In genomic region chr11:15519911-15520310, GRCh38 we compare ENCODE assay signal across 23 cellular contexts.
DNase-seq lines count a peak whose midpoint lies in the region; ATAC-seq, FAIRE-seq and TF ChIP-seq lines count a peak whose summit lies in the region.
"Had no signal": no experiment of that assay in that cellular context is flagged by ENCODE, and none has a peak within 500 bp of the region (broad histone marks: within the 10 kb centered on the region; RNA-seq: fewer than 3 reads in every experiment).

No MANE protein-coding gene starts in this region.

- no peak overlapping the region for H3K56ac ChIP-seq in H1 (replicated peaks; ENCODE audit: insufficient read length, low read depth, low read length)

- H3K27me3 ChIP-seq in GM23338 (ENCODE audit: insufficient read depth) (no peaks in the 10 kb centered on the region), OCI-LY3 (ENCODE audit: low read depth, low read length) (0 out of 2 replicates have a peak, but pooled peaks cover 4% of the 10 kb centered on the region), H1 (replicated peaks in 1 of 4; ENCODE audit: control insufficient read depth in 3 of 4, extremely low read depth in 1 of 4, insufficient read depth in 3 of 4, low read length in 3 of 4) (no peaks in the 10 kb centered on the region)
- H3K27me3 ChIP-seq: BE2C; BLaER1 treated with 17β-estradiol and CSF1 and Interleukin-3, amounts not matched to agents 10 nM and 100 nM had no signal

- H3K9me3 Mint-ChIP-seq in GM23338, result peaks cover 2% of the 10 kb centered on the region; the same call in 2 of the 3 replicates

- no peak overlapping the region for H3K4ac ChIP-seq in H1 (replicated peaks; ENCODE audit: insufficient read length, low read depth, low read length)

- peaks cover 3% of the 10 kb centered on the region; the same call in 1 of the 2 replicates for H3K4me1 ChIP-seq in GM23338 (ENCODE audit: insufficient read depth)
- peaks cover 24% of the 10 kb centered on the region for H3K4me1 ChIP-seq in OCI-LY3 (ENCODE audit: low read length)
- peaks cover 0 to 2% (median 0%) of the 10 kb centered on the region in 4 experiments; a peak in 1 of 7 replicates for H3K4me1 ChIP-seq in H1 (replicated peaks in 1 of 4; ENCODE audit: control insufficient read depth in 3 of 4, insufficient read depth in 4 of 4, low read length in 3 of 4)
- H3K4me1 ChIP-seq: BE2C had no signal

- H3K36me3 Mint-ChIP-seq in GM23338 (ENCODE audit: low read depth), result peaks cover 2% of the 10 kb centered on the region; the same call in 1 of the 3 replicates
- H3K36me3 Mint-ChIP-seq: CD14-positive monocyte; CD8-positive, alpha-beta memory T cell had no signal

- no peak overlapping the region for H4K91ac ChIP-seq in H1 (replicated peaks; ENCODE audit: insufficient read length, low read length)

- intact Hi-C loops in posterior vena cava (cut with DNase I), result no loop called here

- H3K27me3 Mint-ChIP-seq in GM23338 (ENCODE audit: insufficient read depth, low read depth, poor library complexity), result no peaks in the 10 kb centered on the region
- H3K27me3 Mint-ChIP-seq: CD8-positive, alpha-beta memory T cell had no signal

- no peaks in the 10 kb centered on the region for H3F3A ChIP-seq in GM23338 (replicated peaks; ENCODE audit: low read depth)

- H3K18ac ChIP-seq in H1 (ENCODE audit: extremely low read depth, low read length), result no peak overlapping the region

- H2BK120ac ChIP-seq in H1 (replicated peaks; ENCODE audit: low read depth, low read length), result no peak overlapping the region

- H2BK5ac ChIP-seq in H1 (ENCODE audit: low read depth, low read length), result no peak overlapping the region

- H3K4me1 Mint-ChIP-seq in GM23338, result peaks cover 8% of the 10 kb centered on the region; the same call in 2 of the 3 replicates
- H3K4me1 Mint-ChIP-seq: CD14-positive monocyte; CD8-positive, alpha-beta memory T cell had no signal

- H4K5ac ChIP-seq in H1 (ENCODE audit: insufficient read length, low read depth, low read length), result no peak overlapping the region

- no peak overlapping the region; the same call in 1 of the 2 replicates for H2BK20ac ChIP-seq in H1 (ENCODE audit: low read length)

- POLR2A ChIA-PET in H1 (lab: Charles Lee; ENCODE audit: partially characterized antibody), result interaction anchor here (1.0 kb wide), 1 partner anchor 74 kb away, joined by 3 read pairs; no protein-coding TSS in a partner anchor

- no peaks in the 10 kb centered on the region for H3K79me1 ChIP-seq in H1 (ENCODE audit: low read depth, low read length)

- H3K14ac ChIP-seq in H1 (ENCODE audit: insufficient read length), result no peak overlapping the region

- no peak overlapping the region for H3K27ac ChIP-seq in GM23338 (ENCODE audit: low read depth)
- H3K27ac ChIP-seq in OCI-LY3 (ENCODE audit: low read length), result no peak overlapping the region
- H3K27ac ChIP-seq in H1 (ENCODE audit: low read depth, low read length), result no peak overlapping the region
- H3K27ac ChIP-seq: 22Rv1; BLaER1 treated with 17β-estradiol and CSF1 and Interleukin-3, amounts not matched to agents 10 nM and 100 nM had no signal

- H2AK5ac ChIP-seq in H1 (ENCODE audit: low read depth, low read length), result no peak overlapping the region

- peak overlapping the region; percentile 70; the same call in 1 of the 2 replicates for H2AFZ ChIP-seq in GM23338
- no peak overlapping the region for H2AFZ ChIP-seq in OCI-LY3 (ENCODE audit: low read depth, low read length)
- peak overlapping the region; percentile 97 for H2AFZ ChIP-seq in H1 (ENCODE audit: low read length)

- no peaks in the 10 kb centered on the region for H3K9me2 ChIP-seq in GM23338 (ENCODE audit: insufficient read depth)

- H3K79me2 ChIP-seq in GM23338 (replicated peaks; ENCODE audit: insufficient read depth), result no peaks in the 10 kb centered on the region
- no peaks in the 10 kb centered on the region for H3K79me2 ChIP-seq in OCI-LY3 (ENCODE audit: low read length)
- H3K79me2 ChIP-seq in H1 (ENCODE audit: control insufficient read depth in 1 of 2, insufficient read depth in 2 of 2, low read length in 2 of 2), result no peaks in the 10 kb centered on the region

- ATAC-seq in GM23338, result peak; percentile 43
- ATAC-seq: HCT116 had no signal

- H4K20me1 ChIP-seq in GM23338 (replicated peaks; ENCODE audit: insufficient read depth), result no peaks in the 10 kb centered on the region
- H4K20me1 ChIP-seq in OCI-LY3 (ENCODE audit: insufficient read depth, low read length), result peaks cover 3% of the 10 kb centered on the region; the same call in 1 of the 2 replicates
- H4K20me1 ChIP-seq in H1 (replicated peaks in 1 of 2; ENCODE audit: control insufficient read depth in 1 of 2, insufficient read depth in 2 of 2, low read length in 2 of 2), result no peaks in the 10 kb centered on the region
- H4K20me1 ChIP-seq: BLaER1 treated with 17β-estradiol and CSF1 and Interleukin-3, amounts not matched to agents 10 nM and 100 nM had no signal

- no peak for TF ChIP-seq CTCF in GM23338 (conservative IDR thresholded peaks at IDR 0.05; ENCODE audit: low read depth in 2 of 2)
- no peak for TF ChIP-seq CTCF in OCI-LY3 (IDR thresholded peaks at IDR 0.05; ENCODE audit: low read depth, low read length)
- no peak for TF ChIP-seq CTCF in H1 (IDR thresholded peaks at IDR 0.05; ENCODE audit: control extremely low read depth in 1 of 3, insufficient read depth in 1 of 3, low read depth in 1 of 3, low read length in 3 of 3)

- H4K8ac ChIP-seq in H1 (ENCODE audit: extremely low read depth, insufficient read depth, low read length), result no peak overlapping the region

- H3K23ac ChIP-seq in H1 (ENCODE audit: insufficient read length), result no peak overlapping the region

- H3K9ac ChIP-seq in OCI-LY3 (ENCODE audit: low read length) (no peak overlapping the region), H1 (replicated peaks in 1 of 4; ENCODE audit: extremely low read depth in 1 of 4, low read depth in 3 of 4, low read length in 3 of 4) (no peak overlapping the region)
- H3K9ac ChIP-seq: BLaER1 treated with 17β-estradiol and CSF1 and Interleukin-3, amounts not matched to agents 10 nM and 100 nM had no signal

- TF ChIP-seq POLR2A in H1 (IDR thresholded peaks at IDR 0.05; ENCODE audit: control extremely low read depth in 1 of 2, low read depth in 2 of 2, low read length in 2 of 2), result no peak

- DNase-seq in ELF-1 (ENCODE audit: low read depth, low spot score) (peak; percentile 22), GM23338 (ENCODE audit: low spot score) (no peak), H1 (ENCODE audit: low read depth in 1 of 2, low spot score in 2 of 2) (no peak), nucleus accumbens (lab: John Stamatoyannopoulos, UW) (no peak), posterior vena cava (ENCODE audit: low spot score) (no peak), medulla oblongata (ENCODE audit: extremely low spot score) (no peak), Ammon's horn (ENCODE audit: low spot score) (no peak)
- DNase-seq: BE2C; CD4-positive, alpha-beta T cell; CD8-positive, alpha-beta memory T cell; DMS 273 treated with DMSO at 0.1 percent for 48 hours; DMS79; EL; GF-D8; GOT3; H7 had no signal

- H2BK12ac ChIP-seq in H1 (ENCODE audit: low read depth, low read length), result no peak overlapping the region

- H3K4me3 ChIP-seq in GM23338, result no peak overlapping the region
- H3K4me3 ChIP-seq in OCI-LY3 (ENCODE audit: low read length), result no peak overlapping the region
- H3K4me3 ChIP-seq in H1 (ENCODE audit: extremely low read depth in 1 of 4, insufficient read depth in 2 of 4, low read depth in 3 of 4, low read length in 4 of 4), result no peak overlapping the region
- H3K4me3 ChIP-seq: BLaER1 treated with 17β-estradiol and CSF1 and Interleukin-3, amounts not matched to agents 10 nM and 100 nM had no signal

- H3K23me2 ChIP-seq in H1 (ENCODE audit: low read depth, low read length), result no peaks in the 10 kb centered on the region; the same call in 1 of the 2 replicates

- H3K4me3 Mint-ChIP-seq in GM23338, result no peak overlapping the region
- H3K4me3 Mint-ChIP-seq: CD14-positive monocyte; CD4-positive, alpha-beta T cell; CD8-positive, alpha-beta memory T cell had no signal

- WGBS in H1 (ENCODE audit: extremely low coverage in 1 of 2, insufficient coverage in 1 of 2, insufficient read length in 1 of 2, insufficient replicate concordance in 2 of 2, low coverage in 1 of 2, low lambda C conversion rate in 2 of 2, missing lambda C conversion rate in 1 of 2), 2 experiments, result 70% methylated on average over 2 of the region's 2 CpGs; no CpG with 5 or more reads in 1 of the 2 experiments

- no peak for TF ChIP-seq EP300 in H1 (IDR thresholded peaks at IDR 0.05; ENCODE audit: borderline replicate concordance in 1 of 2, low read depth in 2 of 2, low read length in 2 of 2)

- CTCF ChIA-PET in H1 (lab: Charles Lee; ENCODE audit: partially characterized antibody), result no interaction called here

- H3K4me2 ChIP-seq in GM23338, result no peak overlapping the region
- H3K4me2 ChIP-seq in OCI-LY3 (ENCODE audit: low read length), result peak overlapping the region; percentile 42
- H3K4me2 ChIP-seq in H1 (ENCODE audit: insufficient read depth in 1 of 2, low read depth in 2 of 2, low read length in 2 of 2), result peak overlapping the region in 1 of 2 experiments; percentile 16; a peak in 1 of 4 replicates
- H3K4me2 ChIP-seq: BLaER1 treated with 17β-estradiol and CSF1 and Interleukin-3, amounts not matched to agents 10 nM and 100 nM had no signal

- no peak overlapping the region for H3K27ac Mint-ChIP-seq in GM23338
- H3K27ac Mint-ChIP-seq: CD14-positive monocyte; CD4-positive, alpha-beta T cell; CD8-positive, alpha-beta memory T cell had no signal

- TF ChIP-seq RAD21 in H1 (IDR thresholded peaks at IDR 0.05 in 1 of 2, conservative IDR thresholded peaks at IDR 0.05 in 1 of 2; ENCODE audit: low read depth in 2 of 2, low read length in 2 of 2), result no peak

- FAIRE-seq in H1 (lab: Jason Lieb, UNC), result no peak
- FAIRE-seq: A204.1, D721Med had no signal

- no peak overlapping the region for H2BK15ac ChIP-seq in H1 (ENCODE audit: low read length)

- peaks cover 12% of the 10 kb centered on the region; the same call in 1 of the 2 replicates for H3K9me3 ChIP-seq in OCI-LY3 (ENCODE audit: insufficient read depth, low read length)
- no peaks in the 10 kb centered on the region for H3K9me3 ChIP-seq in H1 (ENCODE audit: insufficient read depth in 2 of 2, low read depth in 1 of 2, low read length in 1 of 2)
- H3K9me3 ChIP-seq: BE2C had no signal

- H3K36me3 ChIP-seq in GM23338 (ENCODE audit: insufficient read depth) (no peaks in the 10 kb centered on the region), OCI-LY3 (replicated peaks; ENCODE audit: low read depth, low read length) (no peaks in the 10 kb centered on the region), H1 (ENCODE audit: control insufficient read depth in 2 of 4, insufficient read depth in 4 of 4, low read length in 3 of 4) (no peaks in the 10 kb centered on the region)
- H3K36me3 ChIP-seq: BE2C; BLaER1 treated with 17β-estradiol and CSF1 and Interleukin-3, amounts not matched to agents 10 nM and 100 nM had no signal

TF ChIP-seq in H1, 55 proteins besides CTCF, POLR2A, EP300 and RAD21:
- TF ChIP-seq MAFK (IDR thresholded peaks at IDR 0.05; ENCODE audit: low read depth, low read length) (no peak), SAP30 (IDR thresholded peaks at IDR 0.05; ENCODE audit: insufficient read depth, insufficient replicate concordance, low read length) (no peak), FOSL1 (IDR thresholded peaks at IDR 0.05; ENCODE audit: insufficient read depth, low read depth, low read length) (no peak), JUN (IDR thresholded peaks at IDR 0.05; ENCODE audit: low read depth, low read length) (no peak), TEAD4 (IDR thresholded peaks at IDR 0.05; ENCODE audit: low read depth, low read length) (no peak), POU5F1 (IDR thresholded peaks at IDR 0.05; ENCODE audit: low read depth, low read length) (no peak)
